Comparison of ENCODE assay signal across 1 cellular context in the genomic region with DNA sequence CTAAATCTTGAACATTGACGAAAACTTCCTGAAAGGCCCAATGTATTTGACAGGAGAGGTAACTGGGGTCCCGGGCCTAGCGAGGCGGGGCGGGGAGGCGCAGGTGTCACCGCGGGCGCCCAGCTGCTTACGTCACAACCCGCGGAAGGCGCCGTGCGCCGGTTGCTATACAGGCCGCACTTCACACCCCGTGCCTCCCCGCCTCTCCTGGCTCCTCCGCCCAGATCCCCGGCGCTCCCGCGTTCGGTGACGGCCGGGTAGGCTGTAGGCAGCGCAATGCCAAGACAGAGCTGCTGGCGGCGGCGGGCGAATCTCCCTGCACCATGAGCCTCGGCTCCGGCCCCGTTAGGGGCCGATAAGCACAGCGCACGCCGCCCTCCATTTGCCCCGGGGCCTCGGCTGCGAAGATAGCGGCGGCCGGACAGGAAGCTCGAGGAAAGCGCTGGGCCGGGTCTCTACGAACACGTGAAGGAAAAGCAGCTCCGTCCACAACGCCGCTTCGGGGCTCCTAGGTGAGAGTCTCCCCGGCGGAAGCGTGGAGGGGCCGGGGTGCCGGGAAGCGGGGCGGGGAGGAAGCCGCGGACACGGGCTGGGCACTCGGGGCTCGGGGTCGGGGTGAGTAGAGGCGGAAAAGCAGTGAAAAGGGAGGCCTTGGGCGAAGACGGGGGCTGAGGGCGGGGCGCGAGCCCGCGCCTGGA.
A peak's percentile ranks its signal among the peaks of the same experiment; 100 is the strongest.
TF ChIP-seq lines count a peak whose summit lies in the region.

Gene RNF138 (plus strand): TSS at position 151 of the 698 bp plus-strand sequence. CDS start 903 bp downstream, outside the sequence.

TF ChIP-seq in K562, 482 proteins besides CTCF, POLR2A, EP300 and RAD21 (continued from another document and continues in another):
- TF ChIP-seq ZNF398 (CRISPR knock-in tag; IDR thresholded peaks at IDR 0.05): no peak
- no peak for TF ChIP-seq EWSR1 (IDR thresholded peaks at IDR 0.05; ENCODE audit: borderline replicate concordance, low read depth, partially characterized antibody)
- TF ChIP-seq TAL1 (IDR thresholded peaks at IDR 0.05): no peak
- peak; percentile 65; the same call in 1 of the 2 replicates for TF ChIP-seq ZNF431 (CRISPR knock-in tag; IDR thresholded peaks at IDR 0.05)
- TF ChIP-seq TFAM (CRISPR knock-in tag; conservative IDR thresholded peaks at IDR 0.05): no peak
- 0 out of 2 replicates have a peak, but pooled peaks have one; percentile 50 for TF ChIP-seq ZBTB1 (CRISPR knock-in tag; IDR thresholded peaks at IDR 0.05; ENCODE audit: borderline replicate concordance, low read depth)
- peak in 1 of 2 experiments; percentile 60; a peak in 1 of 4 replicates for TF ChIP-seq HDAC1 (IDR thresholded peaks at IDR 0.05)
- TF ChIP-seq, protein P1, sequence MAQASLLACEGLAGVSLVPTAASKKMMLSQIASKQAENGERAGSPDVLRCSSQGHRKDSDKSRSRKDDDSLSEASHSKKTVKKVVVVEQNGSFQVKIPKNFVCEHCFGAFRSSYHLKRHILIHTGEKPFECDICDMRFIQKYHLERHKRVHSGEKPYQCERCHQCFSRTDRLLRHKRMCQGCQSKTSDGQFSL (CRISPR knock-in tag; IDR thresholded peaks at IDR 0.05): 0 out of 2 replicates have a peak, but pooled peaks have one; percentile 46
- TF ChIP-seq, protein P1 (tag; IDR thresholded peaks at IDR 0.05): no peak
- no peak for TF ChIP-seq NFYB (IDR thresholded peaks at IDR 0.05; ENCODE audit: extremely low read depth, insufficient read length)
- TF ChIP-seq ZFP30 (CRISPR knock-in tag; IDR thresholded peaks at IDR 0.05; ENCODE audit: borderline replicate concordance): no peak
- no peak for TF ChIP-seq ZNF197 (CRISPR knock-in tag; IDR thresholded peaks at IDR 0.05; ENCODE audit: low read depth)
- TF ChIP-seq, protein P2, sequence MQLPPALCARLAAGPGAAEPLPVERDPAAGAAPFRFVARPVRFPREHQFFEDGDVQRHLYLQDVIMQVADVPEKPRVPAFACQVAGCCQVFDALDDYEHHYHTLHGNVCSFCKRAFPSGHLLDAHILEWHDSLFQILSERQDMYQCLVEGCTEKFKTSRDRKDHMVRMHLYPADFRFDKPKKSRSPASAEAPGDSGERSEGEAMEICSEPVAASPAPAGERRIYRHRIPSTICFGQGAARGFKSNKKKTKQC (CRISPR knock-in tag; IDR thresholded peaks at IDR 0.05): peak; percentile 96
- TF ChIP-seq ZKSCAN1 (IDR thresholded peaks at IDR 0.05; ENCODE audit: low read depth, low read length): peak; percentile 50
- TF ChIP-seq ZNF232 (CRISPR knock-in tag; IDR thresholded peaks at IDR 0.05): peak; percentile 84; the same call in 1 of the 2 replicates
- TF ChIP-seq AFF4 (CRISPR knock-in tag; IDR thresholded peaks at IDR 0.05): peak; percentile 45; the same call in 1 of the 2 replicates
- TF ChIP-seq XRCC4 (IDR thresholded peaks at IDR 0.05; ENCODE audit: extremely low read depth, insufficient read depth, insufficient read length): no peak
- TF ChIP-seq SOX6 (IDR thresholded peaks at IDR 0.05): peak; percentile 28; the same call in 1 of the 2 replicates
- no peak for TF ChIP-seq ELK1 (CRISPR knock-in tag; IDR thresholded peaks at IDR 0.05)
- TF ChIP-seq SP2 (IDR thresholded peaks at IDR 0.05; ENCODE audit: extremely low read depth, low read depth, low read length, poor library complexity, severe bottlenecking): no peak
- TF ChIP-seq CTBP1 (IDR thresholded peaks at IDR 0.05; ENCODE audit: borderline replicate concordance): peak; percentile 80
- TF ChIP-seq, protein P3, sequence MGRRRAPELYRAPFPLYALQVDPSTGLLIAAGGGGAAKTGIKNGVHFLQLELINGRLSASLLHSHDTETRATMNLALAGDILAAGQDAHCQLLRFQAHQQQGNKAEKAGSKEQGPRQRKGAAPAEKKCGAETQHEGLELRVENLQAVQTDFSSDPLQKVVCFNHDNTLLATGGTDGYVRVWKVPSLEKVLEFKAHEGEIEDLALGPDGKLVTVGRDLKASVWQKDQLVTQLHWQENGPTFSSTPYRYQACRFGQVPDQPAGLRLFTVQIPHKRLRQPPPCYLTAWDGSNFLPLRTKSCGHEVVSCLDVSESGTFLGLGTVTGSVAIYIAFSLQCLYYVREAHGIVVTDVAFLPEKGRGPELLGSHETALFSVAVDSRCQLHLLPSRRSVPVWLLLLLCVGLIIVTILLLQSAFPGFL (CRISPR knock-in tag; IDR thresholded peaks at IDR 0.05): no peak
- peak; percentile 83 for TF ChIP-seq CBX1 (IDR thresholded peaks at IDR 0.05; ENCODE audit: low read depth)
- no peak for TF ChIP-seq ZEB2 (IDR thresholded peaks at IDR 0.05)
- no peak for TF ChIP-seq WHSC1 (IDR thresholded peaks at IDR 0.05; ENCODE audit: low read length)
- TF ChIP-seq E2F3 (CRISPR knock-in tag; IDR thresholded peaks at IDR 0.05): peak; percentile 48; the same call in 1 of the 2 replicates
- TF ChIP-seq NELFE (IDR thresholded peaks at IDR 0.05; ENCODE audit: insufficient read depth, insufficient read length): no peak
- no peak for TF ChIP-seq RFX7 (CRISPR knock-in tag; IDR thresholded peaks at IDR 0.05)
- no peak for TF ChIP-seq PTBP1 (IDR thresholded peaks at IDR 0.05; ENCODE audit: low read depth, low read length)
- TF ChIP-seq SMAD2 (IDR thresholded peaks at IDR 0.05; ENCODE audit: low read depth, low read length): no peak
- TF ChIP-seq, protein P4, sequence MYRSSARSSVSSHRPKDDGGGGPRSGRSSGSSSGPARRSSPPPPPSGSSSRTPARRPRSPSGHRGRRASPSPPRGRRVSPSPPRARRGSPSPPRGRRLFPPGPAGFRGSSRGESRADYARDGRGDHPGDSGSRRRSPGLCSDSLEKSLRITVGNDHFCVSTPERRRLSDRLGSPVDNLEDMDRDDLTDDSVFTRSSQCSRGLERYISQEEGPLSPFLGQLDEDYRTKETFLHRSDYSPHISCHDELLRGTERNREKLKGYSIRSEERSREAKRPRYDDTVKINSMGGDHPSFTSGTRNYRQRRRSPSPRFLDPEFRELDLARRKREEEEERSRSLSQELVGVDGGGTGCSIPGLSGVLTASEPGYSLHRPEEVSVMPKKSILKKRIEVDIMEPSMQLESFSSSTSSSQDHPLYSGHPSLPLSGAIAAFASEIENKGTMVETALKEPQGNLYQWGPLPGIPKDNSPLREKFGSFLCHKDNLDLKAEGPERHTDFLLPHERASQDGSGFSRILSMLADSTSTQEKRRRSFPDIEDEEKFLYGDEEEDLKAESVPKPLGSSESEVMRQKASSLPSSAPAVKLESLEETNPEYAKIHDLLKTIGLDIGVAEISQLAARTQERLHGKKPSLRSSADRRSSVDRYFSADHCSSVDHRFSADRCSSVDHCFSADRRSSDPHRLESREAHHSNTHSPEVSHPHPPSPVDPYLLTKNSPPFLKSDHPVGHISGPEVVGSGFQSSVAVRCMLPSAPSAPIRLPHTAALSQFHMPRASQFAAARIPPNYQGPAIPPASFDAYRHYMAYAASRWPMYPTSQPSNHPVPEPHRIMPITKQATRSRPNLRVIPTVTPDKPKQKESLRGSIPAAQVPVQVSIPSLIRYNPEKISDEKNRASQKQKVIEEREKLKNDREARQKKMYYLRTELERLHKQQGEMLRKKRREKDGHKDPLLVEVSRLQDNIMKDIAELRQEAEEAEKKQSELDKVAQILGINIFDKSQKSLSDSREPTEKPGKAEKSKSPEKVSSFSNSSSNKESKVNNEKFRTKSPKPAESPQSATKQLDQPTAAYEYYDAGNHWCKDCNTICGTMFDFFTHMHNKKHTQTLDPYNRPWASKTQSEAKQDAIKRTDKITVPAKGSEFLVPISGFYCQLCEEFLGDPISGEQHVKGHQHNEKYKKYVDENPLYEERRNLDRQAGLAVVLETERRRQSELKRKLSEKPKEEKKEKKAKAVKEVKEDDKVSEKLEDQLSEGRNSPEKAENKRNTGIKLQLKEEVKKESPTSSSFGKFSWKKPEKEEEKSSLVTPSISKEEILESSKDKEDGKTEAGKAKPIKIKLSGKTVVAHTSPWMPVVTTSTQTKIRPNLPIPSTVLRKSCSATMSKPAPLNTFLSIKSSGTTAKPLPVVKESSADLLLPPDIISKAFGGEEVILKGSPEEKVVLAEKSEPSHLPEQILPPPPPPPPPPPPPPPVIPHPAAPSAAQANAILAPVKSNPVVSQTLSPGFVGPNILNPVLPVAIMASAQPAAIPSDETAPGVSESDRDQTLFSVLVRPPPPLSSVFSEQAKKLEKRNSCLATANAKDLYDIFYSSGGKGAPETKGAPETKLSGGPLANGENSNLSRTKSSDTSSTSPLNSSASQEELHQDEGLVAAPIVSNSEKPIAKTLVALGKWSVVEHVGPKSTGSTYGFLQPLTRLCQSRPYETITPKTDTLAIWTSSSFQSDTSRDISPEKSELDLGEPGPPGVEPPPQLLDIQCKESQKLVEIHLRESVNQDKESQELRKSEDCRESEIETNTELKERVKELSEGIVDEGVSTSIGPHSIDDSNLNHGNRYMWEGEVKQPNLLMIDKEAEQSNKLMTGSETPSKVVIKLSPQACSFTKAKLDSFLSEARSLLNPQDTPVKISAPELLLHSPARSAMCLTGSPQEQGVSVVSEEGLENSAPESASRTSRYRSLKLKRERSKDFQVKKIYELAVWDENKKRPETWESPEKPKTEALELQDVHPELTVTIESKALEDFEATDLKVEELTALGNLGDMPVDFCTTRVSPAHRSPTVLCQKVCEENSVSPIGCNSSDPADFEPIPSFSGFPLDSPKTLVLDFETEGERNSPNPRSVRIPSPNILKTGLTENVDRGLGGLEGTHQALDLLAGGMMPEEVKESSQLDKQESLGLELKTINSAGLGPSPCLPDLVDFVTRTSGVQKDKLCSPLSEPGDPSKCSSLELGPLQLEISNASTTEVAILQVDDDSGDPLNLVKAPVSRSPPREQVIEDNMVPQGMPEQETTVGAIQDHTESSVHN (IDR thresholded peaks at IDR 0.05; ENCODE audit: borderline replicate concordance in 1 of 2, low read depth in 1 of 2): no peak
- TF ChIP-seq STAG1 (CRISPR knock-in tag; IDR thresholded peaks at IDR 0.05; ENCODE audit: borderline replicate concordance): no peak
- TF ChIP-seq ELF1 (tag; IDR thresholded peaks at IDR 0.05): peak; percentile 76
- TF ChIP-seq ZNF77 (CRISPR knock-in tag; IDR thresholded peaks at IDR 0.05): no peak
- TF ChIP-seq U2AF2 (optimal IDR thresholded peaks at IDR 0.05; ENCODE audit: low read depth, low read length): no peak
- peak; percentile 30; the same call in 1 of the 2 replicates for TF ChIP-seq NFIC (IDR thresholded peaks at IDR 0.05)
- no peak for TF ChIP-seq ESRRB (CRISPR knock-in tag; IDR thresholded peaks at IDR 0.05; ENCODE audit: borderline replicate concordance)
- TF ChIP-seq ZNF354B (CRISPR knock-in tag; IDR thresholded peaks at IDR 0.05): no peak
